27 cellular contexts compared by ENCODE assay signal in the genomic region with DNA sequence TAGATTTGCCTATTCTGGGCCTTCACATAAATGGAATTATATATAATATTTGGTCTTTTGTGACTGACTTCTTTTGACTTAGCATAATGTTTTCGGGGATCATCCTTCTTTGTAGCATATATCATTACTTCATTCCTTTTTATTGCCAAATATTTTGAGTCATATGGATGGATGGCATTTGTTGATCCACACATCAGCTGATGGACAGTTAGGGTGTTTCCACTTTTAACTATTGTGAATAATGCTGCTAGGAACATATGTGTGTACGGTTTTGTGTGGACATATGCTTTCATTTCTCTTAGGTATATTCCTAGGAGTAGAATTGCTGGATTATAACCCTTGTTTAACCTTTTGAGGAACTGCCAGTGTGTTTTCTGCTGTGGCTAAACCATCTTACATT.
DNase-seq lines count a peak whose midpoint lies in the region; ATAC-seq and TF ChIP-seq lines count a peak whose summit lies in the region.
"Had no signal": no experiment of that assay in that cellular context is flagged by ENCODE, and none has a peak within 500 bp of the region (broad histone marks: within the 10 kb centered on the region; RNA-seq: fewer than 3 reads in every experiment).

No MANE protein-coding gene starts in this region.

- peak; percentile 54 for ATAC-seq in esophagus mucosa
- ATAC-seq in gastrocnemius medialis, result no peak
- no peak for ATAC-seq in lower lobe of right lung
- no peak for ATAC-seq in T-helper 17 cell
- ATAC-seq: activated CD4-positive, alpha-beta T cell treated with anti-CD3 and anti-CD28 coated beads for 36 hours had no signal

- no peak overlapping the region for H3K4me3 ChIP-seq in mammary epithelial cell (replicated peaks in 1 of 3; ENCODE audit: insufficient read depth in 1 of 3, low read depth in 2 of 3, low read length in 3 of 3)
- H3K4me3 ChIP-seq in gastrocnemius medialis, result no peak overlapping the region
- H3K4me3 ChIP-seq in lower lobe of right lung, result no peak overlapping the region
- H3K4me3 ChIP-seq: neural progenitor cell, SK-N-MC, skin epidermis, suprapubic skin had no signal

- H3K36me3 ChIP-seq in mammary epithelial cell (ENCODE audit: insufficient read depth, low read length) (peaks cover 16% of the 10 kb centered on the region), gastrocnemius medialis (peaks cover 0 to 13% of the 10 kb centered on the region in 2 donors), lower lobe of right lung (peaks cover 43% of the 10 kb centered on the region)
- H3K36me3 ChIP-seq: neural progenitor cell had no signal

- CTCF ChIA-PET in MCF 10A (lab: Yijun Ruan, JAX), result interaction anchor here (1.7 kb wide), 1 partner anchor 122 kb away, joined by 5 read pairs; no protein-coding TSS in a partner anchor
- CTCF ChIA-PET in mammary epithelial cell (lab: Charles Lee; ENCODE audit: low non-redundant PET), result no interaction called here

- H3K27me3 ChIP-seq in mammary epithelial cell (ENCODE audit: insufficient read depth, low read length) (no peaks in the 10 kb centered on the region), gastrocnemius medialis (no peaks in the 10 kb centered on the region), lower lobe of right lung (ENCODE audit: low read depth) (no peaks in the 10 kb centered on the region)
- H3K27me3 ChIP-seq: neural progenitor cell, suprapubic skin had no signal

- H3K27ac ChIP-seq in mammary epithelial cell (ENCODE audit: insufficient read depth, low read depth, low read length), result no peak overlapping the region
- peak overlapping the region; percentile 85 to 96 (median 91) for H3K27ac ChIP-seq in gastrocnemius medialis
- H3K27ac ChIP-seq in lower lobe of right lung, result no peak overlapping the region
- H3K27ac ChIP-seq: neural progenitor cell, SK-N-MC had no signal

- H3K4me3 Mint-ChIP-seq in MCF 10A (ENCODE audit: unreplicated experiment) (no peak overlapping the region), T-helper 17 cell (no peak overlapping the region)
- H3K4me3 Mint-ChIP-seq: activated CD4-positive, alpha-beta T cell treated with anti-CD3 and anti-CD28 coated beads for 36 hours; CD4-positive, CD25-positive, alpha-beta regulatory T cell; central memory CD8-positive, alpha-beta T cell; neural progenitor cell; T-helper 1 cell treated with Interleukin-12 subunit alpha and Interleukin-12 subunit beta and Interleukin-4 antibody, amounts not matched to agents 30 μg/mL and 1 μg/mL, for 36 hours had no signal

- peaks cover 92% of the 10 kb centered on the region for H3K79me2 ChIP-seq in mammary epithelial cell (ENCODE audit: insufficient read depth, low read length)

- no peaks in the 10 kb centered on the region for H3K27me3 Mint-ChIP-seq in MCF 10A (ENCODE audit: insufficient read depth, unreplicated experiment)
- no peaks in the 10 kb centered on the region for H3K27me3 Mint-ChIP-seq in T-helper 17 cell
- H3K27me3 Mint-ChIP-seq: activated CD4-positive, alpha-beta T cell treated with anti-CD3 and anti-CD28 coated beads for 36 hours; CD4-positive, CD25-positive, alpha-beta regulatory T cell; central memory CD8-positive, alpha-beta T cell; progenitor cell of endocrine pancreas had no signal

- no peak overlapping the region for H3K9ac ChIP-seq in mammary epithelial cell (ENCODE audit: insufficient read depth, low read length)
- H3K9ac ChIP-seq: neural progenitor cell had no signal

- POLR2A ChIA-PET in MCF 10A (lab: Yijun Ruan, JAX), result interaction anchor here (0.6 to 1.8 kb wide), 6 partner anchors 10 to 268 kb away, joined by 3 to 5 read pairs (median 4); no protein-coding TSS in a partner anchor

- TF ChIP-seq POLR2A in gastrocnemius medialis (IDR thresholded peaks at IDR 0.05), result no peak

- H3K4me1 ChIP-seq in mammary epithelial cell (ENCODE audit: insufficient read depth, low read length), result peaks cover 12% of the 10 kb centered on the region
- peaks cover 99 to 100% of the 10 kb centered on the region in 2 donors for H3K4me1 ChIP-seq in gastrocnemius medialis
- peaks cover 56% of the 10 kb centered on the region for H3K4me1 ChIP-seq in lower lobe of right lung

- in situ Hi-C loops in mammary epithelial cell (cut with MboI; ENCODE audit: low sequenced_read_pairs in 2 of 2), result no loop called here
- in situ Hi-C loops in gastrocnemius medialis (cut with MboI; ENCODE audit: low sequenced_read_pairs in 4 of 4), result no loop called here

- DNase-seq in MCF 10A (ENCODE audit: unreplicated experiment) (peak; percentile 38), mammary epithelial cell (no peak), gastrocnemius medialis (no peak), HuH-7 (ENCODE audit: low spot score) (no peak), lower lobe of right lung (no peak), T-helper 17 cell (no peak), ureter (ENCODE audit: low spot score) (no peak)
- DNase-seq: activated CD4-positive, alpha-beta T cell treated with anti-CD3 and anti-CD28 coated beads for 36 hours; activated naive CD4-positive, alpha-beta T cell; activated T-cell treated with anti-CD3 and anti-CD28 coated beads, Interleukin-2, amount 50 U/mL, for 48 hours; amygdala; CD4-positive, CD25-positive, alpha-beta regulatory T cell; effector CD8-positive, alpha-beta T cell; glutamatergic neuron; NCI-H1105 treated with DMSO at 0.1 percent for 48 hours; NCI-H2081; NCI-H226; NCI-H748 treated with DMSO at 0.1 percent for 48 hours; stimulated activated CD4-positive, alpha-beta T cell treated with anti-CD3 and anti-CD28 coated beads, Interleukin-1b, Interleukin-23, amount 100 ng/mL, for 48 hours had no signal

- H3K27ac Mint-ChIP-seq in MCF 10A (ENCODE audit: low read depth, unreplicated experiment) (peak overlapping the region; percentile 46), T-helper 17 cell (no peak overlapping the region)
- H3K27ac Mint-ChIP-seq: activated CD4-positive, alpha-beta T cell treated with anti-CD3 and anti-CD28 coated beads for 36 hours; CD4-positive, CD25-positive, alpha-beta regulatory T cell; neural progenitor cell; progenitor cell of endocrine pancreas; T-helper 1 cell treated with Interleukin-12 subunit alpha and Interleukin-12 subunit beta and Interleukin-4 antibody, amounts not matched to agents 30 μg/mL and 1 μg/mL, for 36 hours had no signal

- intact Hi-C loops in MCF 10A (cut with micrococcal nuclease), result no loop called here
- intact Hi-C loops in mammary epithelial cell (cut with micrococcal nuclease), result no loop called here
- intact Hi-C loops in gastrocnemius medialis (cut with DNase I; ENCODE audit: low total_unique reads), result loop anchor here (5.0 kb wide), 1 partner anchor 61 kb away; no protein-coding TSS in a partner anchor
- intact Hi-C loops in lower lobe of right lung (cut with DNase I), result no loop called here

- no peak overlapping the region for H2AFZ ChIP-seq in mammary epithelial cell (ENCODE audit: low read depth, low read length)
- H2AFZ ChIP-seq: neural progenitor cell had no signal

- no TSS peak for BruUV-seq in MCF 10A (replicated peaks; lab: Mats Ljungman, UMichigan)
- BruUV-seq in mammary epithelial cell (replicated peaks; lab: Mats Ljungman, UMichigan), result no TSS peak

- H3K9me3 ChIP-seq in mammary epithelial cell (replicated peaks; ENCODE audit: insufficient read depth, low read length) (no peaks in the 10 kb centered on the region), gastrocnemius medialis (no peaks in the 10 kb centered on the region), lower lobe of right lung (no peaks in the 10 kb centered on the region), T-helper 17 cell (ENCODE audit: control insufficient read depth, low read length, poor library complexity, severe bottlenecking) (no peaks in the 10 kb centered on the region)
- H3K9me3 ChIP-seq: suprapubic skin had no signal

- no peaks in the 10 kb centered on the region for H4K20me1 ChIP-seq in mammary epithelial cell (ENCODE audit: insufficient read depth, low read length)

- WGBS in mammary epithelial cell (ENCODE audit: low coverage, missing lambda C conversion rate), result 50% methylated on average over 2 of the region's 2 CpGs

- H3K4me1 Mint-ChIP-seq in MCF 10A (ENCODE audit: insufficient read depth, unreplicated experiment) (peaks cover 10% of the 10 kb centered on the region), T-helper 17 cell (no peaks in the 10 kb centered on the region)
- H3K4me1 Mint-ChIP-seq: activated CD4-positive, alpha-beta T cell treated with anti-CD3 and anti-CD28 coated beads for 36 hours; central memory CD8-positive, alpha-beta T cell had no signal

- H3K9me3 Mint-ChIP-seq in MCF 10A (ENCODE audit: unreplicated experiment), result no peaks in the 10 kb centered on the region
- H3K9me3 Mint-ChIP-seq: CD4-positive, CD25-positive, alpha-beta regulatory T cell; central memory CD8-positive, alpha-beta T cell; neural progenitor cell; T-helper 1 cell treated with Interleukin-12 subunit alpha and Interleukin-12 subunit beta and Interleukin-4 antibody, amounts not matched to agents 30 μg/mL and 1 μg/mL, for 36 hours had no signal

- no peak overlapping the region for H3K4me2 ChIP-seq in mammary epithelial cell (ENCODE audit: insufficient read depth, low read depth, low read length)
- H3K4me2 ChIP-seq: neural progenitor cell had no signal

- dilution Hi-C loops in mammary epithelial cell (cut with HindIII; ENCODE audit: low sequenced_read_pairs), result no loop called here

- TF ChIP-seq CTCF in MCF 10A (IDR thresholded peaks at IDR 0.05; ENCODE audit: unreplicated experiment) (no peak), mammary epithelial cell (conservative IDR thresholded peaks at IDR 0.05 in 1 of 2, IDR thresholded peaks at IDR 0.05 in 1 of 2; ENCODE audit: extremely low read depth in 1 of 2, insufficient read depth in 1 of 2, low read depth in 1 of 2, low read length in 2 of 2) (no peak), gastrocnemius medialis (IDR thresholded peaks at IDR 0.05 in 4 of 5, conservative IDR thresholded peaks at IDR 0.05 in 1 of 5) (no peak), lower lobe of right lung (IDR thresholded peaks at IDR 0.05) (no peak)

- H3K36me3 Mint-ChIP-seq in MCF 10A (ENCODE audit: insufficient read depth, unreplicated experiment), result peaks cover 99% of the 10 kb centered on the region
- peaks cover 7% of the 10 kb centered on the region for H3K36me3 Mint-ChIP-seq in T-helper 17 cell (ENCODE audit: low read depth)

Comparison
In these comparisons a context has a peak if more than half of its experiments do, and no peak if none do; other contexts are left out.
1. H3K27ac ChIP-seq: peak in gastrocnemius medialis (4 of 4); none in mammary epithelial cell (single experiment) and lower lobe of right lung (single experiment).